Comparison of ENCODE assay signal across 22 cellular contexts in the genomic region with DNA sequence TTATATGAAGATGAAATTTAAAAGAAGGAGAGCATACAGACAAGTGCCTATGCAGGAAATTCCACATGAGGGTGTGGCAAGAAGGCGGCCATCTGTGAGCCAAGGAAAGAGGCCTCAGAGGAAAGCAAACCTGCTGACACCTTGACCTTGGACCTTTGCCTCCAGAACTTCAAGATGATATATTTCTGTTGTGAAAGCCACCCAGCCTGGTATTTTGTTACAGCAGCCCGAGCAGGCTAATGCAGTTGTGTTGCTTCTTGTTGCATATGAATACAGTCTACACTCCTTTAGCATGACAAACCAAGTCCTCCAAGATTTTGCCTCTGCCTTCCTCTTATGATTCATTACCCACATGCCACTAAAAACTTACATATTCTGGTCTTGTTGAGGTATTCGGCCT.
"Had no signal": no experiment of that assay in that cellular context is flagged by ENCODE, and none has a peak within 500 bp of the region (broad histone marks: within the 10 kb centered on the region; RNA-seq: fewer than 3 reads in every experiment).

No MANE protein-coding gene starts in this region.

- H3K27ac Mint-ChIP-seq: activated B cell treated with CpG ODN at 0.5 μM for 24 hours; activated CD8-positive, alpha-beta T cell treated with anti-CD3 and anti-CD28 coated beads for 36 hours; activated T-cell treated with anti-CD3 and anti-CD28 coated beads, Interleukin-2, amount 50 U/mL, for 24 hours; dendritic cell treated with granulocyte-macrophage colony-stimulating factor and Interleukin-4, amounts not matched to agents 40 ng/mL and 50 ng/mL, for 4 days; memory B cell; T-cell had no signal

- H3K4me1 Mint-ChIP-seq: activated B cell treated with CpG ODN at 0.5 μM for 24 hours; activated naive CD4-positive, alpha-beta T cell treated with anti-CD3 and anti-CD28 coated beads, Interleukin-2, amount 10 ng/mL, durations not matched to agents 7 days and 5 days; memory B cell; naive thymus-derived CD4-positive, alpha-beta T cell had no signal

- H3K36me3 ChIP-seq: prostate gland, right atrium auricular region, tibial artery, uterus had no signal

- H3K9me3 Mint-ChIP-seq: dendritic cell treated with granulocyte-macrophage colony-stimulating factor and Interleukin-4, amounts not matched to agents 40 ng/mL and 50 ng/mL, for 4 days had no signal

- H3K4me3 ChIP-seq: prostate gland, right atrium auricular region, tibial artery, uterus had no signal

- H3K4me3 Mint-ChIP-seq: activated B cell treated with CpG ODN at 0.5 μM for 24 hours; activated CD8-positive, alpha-beta T cell treated with anti-CD3 and anti-CD28 coated beads for 36 hours; activated naive CD4-positive, alpha-beta T cell treated with anti-CD3 and anti-CD28 coated beads, Interleukin-2, amount 10 ng/mL, durations not matched to agents 7 days and 5 days; activated T-cell treated with anti-CD3 and anti-CD28 coated beads, Interleukin-2, amount 50 U/mL, for 24 hours; dendritic cell treated with granulocyte-macrophage colony-stimulating factor and Interleukin-4, amounts not matched to agents 40 ng/mL and 50 ng/mL, for 4 days; memory B cell; naive thymus-derived CD4-positive, alpha-beta T cell; T-cell had no signal

- H3K27me3 ChIP-seq: right atrium auricular region, tibial artery, uterus had no signal

- H3K36me3 Mint-ChIP-seq: activated naive CD4-positive, alpha-beta T cell treated with anti-CD3 and anti-CD28 coated beads, Interleukin-2, amount 10 ng/mL, durations not matched to agents 7 days and 5 days; T-cell had no signal

- H3K4me1 ChIP-seq: prostate gland, right atrium auricular region, tibial artery, uterus had no signal

- ATAC-seq: activated CD8-positive, alpha-beta T cell treated with anti-CD3 and anti-CD28 coated beads for 36 hours; left ventricle myocardium superior; naive thymus-derived CD4-positive, alpha-beta T cell; T-cell had no signal

- DNase-seq: activated B cell treated with CpG ODN at 0.5 μM for 24 hours; activated CD4-positive, alpha-beta T cell treated with anti-CD3 and anti-CD28 coated beads for 4 hours; activated CD8-positive, alpha-beta T cell treated with anti-CD3 and anti-CD28 coated beads for 36 hours; activated naive CD4-positive, alpha-beta T cell treated with anti-CD3 and anti-CD28 coated beads, Interleukin-2, amount 10 ng/mL, durations not matched to agents 7 days and 5 days; activated T-cell treated with anti-CD3 and anti-CD28 coated beads, Interleukin-2, amount 50 U/mL, for 24 hours; aorta; effector CD8-positive, alpha-beta T cell; foreskin fibroblast; hypothalamus; kidney; left ventricle myocardium superior; naive thymus-derived CD4-positive, alpha-beta T cell; stimulated activated CD4-positive, alpha-beta T cell treated with anti-CD3 and anti-CD28 coated beads, Interleukin-2, amount 100 ng/mL, for 24 hours; stimulated activated naive CD4-positive, alpha-beta T cell treated with Interleukin-2 at 50 U/mL for 16 hours; substantia nigra; T-cell; tibial artery; uterus had no signal

- H3K9me3 ChIP-seq: prostate gland, right atrium auricular region, tibial artery, uterus had no signal

- H3K27me3 Mint-ChIP-seq: activated B cell treated with CpG ODN at 0.5 μM for 24 hours; activated CD8-positive, alpha-beta T cell treated with anti-CD3 and anti-CD28 coated beads for 36 hours; activated naive CD4-positive, alpha-beta T cell treated with anti-CD3 and anti-CD28 coated beads, Interleukin-2, amount 10 ng/mL, durations not matched to agents 7 days and 5 days; activated T-cell treated with anti-CD3 and anti-CD28 coated beads, Interleukin-2, amount 50 U/mL, for 24 hours; dendritic cell treated with granulocyte-macrophage colony-stimulating factor and Interleukin-4, amounts not matched to agents 40 ng/mL and 50 ng/mL, for 4 days; memory B cell; naive thymus-derived CD4-positive, alpha-beta T cell; T-cell had no signal

- H3K27ac ChIP-seq: prostate gland, right atrium auricular region, tibial artery, uterus had no signal
